Comparison of ENCODE assay signal across 8 cellular contexts in genomic region chr2:88590998-88591613, GRCh38. TPM values are rescaled to one million over a fixed set of nuclear protein-coding genes. Genes with fewer than 3 reads are reported as not detected.
DNase-seq lines count a peak whose midpoint lies in the region; ATAC-seq, FAIRE-seq and TF ChIP-seq lines count a peak whose summit lies in the region.

No MANE protein-coding gene starts in this region.

- H3K9me3 ChIP-seq in ovary, result no peaks in the 10 kb centered on the region

- peak; percentile 66 for FAIRE-seq in frontal cortex (lab: Jason Lieb, UNC)

- H3K27me3 Mint-ChIP-seq in CD14-positive monocyte (ENCODE audit: low read depth in 3 of 3), result no peaks in the 10 kb centered on the region

- H3K27ac Mint-ChIP-seq in CD14-positive monocyte, result peak overlapping the region in 3 of 7 donors; percentile 21 to 60 (median 22)

- H3K27me3 ChIP-seq in ovary, result no peaks in the 10 kb centered on the region

- H3K4me1 Mint-ChIP-seq in CD14-positive monocyte, result no peaks in the 10 kb centered on the region

- H3K9me3 Mint-ChIP-seq in CD14-positive monocyte, result no peaks in the 10 kb centered on the region

- H3K36me3 ChIP-seq in ovary, result no peaks in the 10 kb centered on the region

- 88 to 92% (median 91%) methylated on average over 2 of the region's 2 CpGs for WGBS in ovary, 3 donors

- TF ChIP-seq CTCF in CD14-positive monocyte (IDR thresholded peaks at IDR 0.05) (peak; percentile 80), ovary (IDR thresholded peaks at IDR 0.05) (peak; percentile 16 to 59 (median 43))

- ATAC-seq in GM18861 (IDR thresholded peaks at IDR 0.05; ENCODE audit: unreplicated experiment) (peak; percentile 85), HG03175 (IDR thresholded peaks at IDR 0.05; ENCODE audit: unreplicated experiment) (peak; percentile 81), HG02571 (IDR thresholded peaks at IDR 0.05; ENCODE audit: unreplicated experiment) (no peak)

- DNase-seq in CD14-positive monocyte (ENCODE audit: low spot score), result no peak
- DNase-seq in NCI-H774 (lab: John Stamatoyannopoulos, UW), result peak; percentile 7
- peak; percentile 24 to 30 for DNase-seq in activated T-cell treated with anti-CD3 and anti-CD28 coated beads, Interleukin-2, amount 50 U/mL, for 48 hours
- DNase-seq in frontal cortex (ENCODE audit: low spot score in 2 of 2), result peak; percentile 16 to 38
- peak in 1 of 5 donors; percentile 29 for DNase-seq in ovary

- intact Hi-C loops in CD14-positive monocyte (cut with micrococcal nuclease) (loop anchor here (2.0 to 5.0 kb wide), 4 partner anchors 36 to 101 kb away; partner anchors contain the start of genes EIF2AK3 (in 1 of the 2) and RPIA (in 1 of the 2)), ovary (cut with DNase I) (loop anchor here in 2 of 4 donors (2.0 to 10.0 kb wide), 2 partner anchors 78 to 84 kb away; no protein-coding TSS in a partner anchor)

- no peak for TF ChIP-seq EP300 in ovary (IDR thresholded peaks at IDR 0.05)

- no peaks in the 10 kb centered on the region for H3K4me1 ChIP-seq in ovary (ENCODE audit: insufficient read depth)

- peaks cover 55 to 66% of the 10 kb centered on the region in 2 donors for H3K36me3 Mint-ChIP-seq in CD14-positive monocyte

- no peak for TF ChIP-seq POLR2A in ovary (IDR thresholded peaks at IDR 0.05)

- no peak overlapping the region for H3K4me3 Mint-ChIP-seq in CD14-positive monocyte

- no peak overlapping the region for H3K4me3 ChIP-seq in ovary

- no peak overlapping the region for H3K27ac ChIP-seq in ovary

RNA-seq across cellular contexts. Expression of gene EIF2AK3, which starts 36.2 kb away (rescaled TPM):
- polyA plus RNA-seq in CD14-positive monocyte, result 1 to 10 TPM; 2.0 to 2.3 TPM
- total RNA-seq in frontal cortex, result 28.9 TPM
- 10 to 100 TPM; 13.6 to 19.8 (median 18.8) TPM for total RNA-seq in ovary
- polyA plus RNA-seq in ovary, result 10 to 100 TPM in 1 of 2 donors, 1 to 10 TPM in 1; 6.2 to 18.0 TPM
